ENCODE assay signal across 12 cellular contexts in genomic region chr18:75240433-75240832, GRCh38.
"Had no signal": no experiment of that assay in that cellular context is flagged by ENCODE, and none has a peak within 500 bp of the region (broad histone marks: within the 10 kb centered on the region; RNA-seq: fewer than 3 reads in every experiment).

No MANE protein-coding gene starts in this region.

- H3K27me3 Mint-ChIP-seq: naive B cell; stimulated activated naive CD8-positive, alpha-beta T cell treated with anti-CD3 and anti-CD28 coated beads, Interleukin-15, Interleukin-2, amounts not matched to agents 100 ng/mL and 50 ng/mL, for 24 hours had no signal

- H3K4me1 ChIP-seq: parathyroid adenoma had no signal

- H3K27ac Mint-ChIP-seq: activated naive CD4-positive, alpha-beta T cell treated with anti-CD3 and anti-CD28 coated beads for 36 hours; activated T-helper 1 cell treated with anti-CD3 and anti-CD28 coated beads, Interleukin-12 subunit alpha, Interleukin-12 subunit beta, Interleukin-2, Interleukin-4 antibody, amounts not matched to agents 30 ng/mL and 10 ng/mL and 1 ng/mL, durations not matched to agents 14 hours and 24 hours and 36 hours; naive B cell; stimulated activated naive CD8-positive, alpha-beta T cell treated with anti-CD3 and anti-CD28 coated beads, Interleukin-15, Interleukin-2, amounts not matched to agents 100 ng/mL and 50 ng/mL, for 24 hours had no signal

- ATAC-seq: left colon had no signal

- H2AFZ ChIP-seq: parathyroid adenoma had no signal

- H3K9ac ChIP-seq: parathyroid adenoma had no signal

- H3K9me3 Mint-ChIP-seq: activated naive CD4-positive, alpha-beta T cell treated with anti-CD3 and anti-CD28 coated beads for 36 hours; activated T-helper 1 cell treated with anti-CD3 and anti-CD28 coated beads, Interleukin-12 subunit alpha, Interleukin-12 subunit beta, Interleukin-2, Interleukin-4 antibody, amounts not matched to agents 30 ng/mL and 10 ng/mL and 1 ng/mL, durations not matched to agents 14 hours and 24 hours and 36 hours; stimulated activated naive CD8-positive, alpha-beta T cell treated with anti-CD3 and anti-CD28 coated beads, Interleukin-15, Interleukin-2, amounts not matched to agents 100 ng/mL and 50 ng/mL, for 24 hours had no signal

- H3K36me3 Mint-ChIP-seq: naive B cell had no signal

- DNase-seq: activated CD4-positive, alpha-beta T cell treated with anti-CD3 and anti-CD28 coated beads, Interleukin-2, amount 50 U/mL, for 48 hours; activated CD4-positive, CD25-positive, alpha-beta regulatory T cell; activated CD8-positive, alpha-beta memory T cell treated with anti-CD3 and anti-CD28 coated beads, Interleukin-2, amount 50 U/mL, for 48 hours; activated naive CD4-positive, alpha-beta T cell treated with anti-CD3 and anti-CD28 coated beads for 36 hours; foreskin melanocyte; head of caudate nucleus; left colon; naive B cell; stimulated activated CD4-positive, alpha-beta T cell treated with anti-CD3 and anti-CD28 coated beads, Interleukin-4, amount 100 ng/mL, for 24 hours had no signal

- H3K27ac ChIP-seq: parathyroid adenoma had no signal

- H3K4me3 Mint-ChIP-seq: activated naive CD4-positive, alpha-beta T cell treated with anti-CD3 and anti-CD28 coated beads for 36 hours; activated T-helper 1 cell treated with anti-CD3 and anti-CD28 coated beads, Interleukin-12 subunit alpha, Interleukin-12 subunit beta, Interleukin-2, Interleukin-4 antibody, amounts not matched to agents 30 ng/mL and 10 ng/mL and 1 ng/mL, durations not matched to agents 14 hours and 24 hours and 36 hours; naive B cell; stimulated activated naive CD8-positive, alpha-beta T cell treated with anti-CD3 and anti-CD28 coated beads, Interleukin-15, Interleukin-2, amounts not matched to agents 100 ng/mL and 50 ng/mL, for 24 hours had no signal
